Comparison of ENCODE assay signal across 1 cellular context in genomic region chr2:33141476-33141875, GRCh38.
TF ChIP-seq lines count a peak whose summit lies in the region.

No MANE protein-coding gene starts in this region.

TF ChIP-seq in K562, 482 proteins besides CTCF, POLR2A, EP300 and RAD21 (continued from another document and continues in another):
- TF ChIP-seq, protein P1, sequence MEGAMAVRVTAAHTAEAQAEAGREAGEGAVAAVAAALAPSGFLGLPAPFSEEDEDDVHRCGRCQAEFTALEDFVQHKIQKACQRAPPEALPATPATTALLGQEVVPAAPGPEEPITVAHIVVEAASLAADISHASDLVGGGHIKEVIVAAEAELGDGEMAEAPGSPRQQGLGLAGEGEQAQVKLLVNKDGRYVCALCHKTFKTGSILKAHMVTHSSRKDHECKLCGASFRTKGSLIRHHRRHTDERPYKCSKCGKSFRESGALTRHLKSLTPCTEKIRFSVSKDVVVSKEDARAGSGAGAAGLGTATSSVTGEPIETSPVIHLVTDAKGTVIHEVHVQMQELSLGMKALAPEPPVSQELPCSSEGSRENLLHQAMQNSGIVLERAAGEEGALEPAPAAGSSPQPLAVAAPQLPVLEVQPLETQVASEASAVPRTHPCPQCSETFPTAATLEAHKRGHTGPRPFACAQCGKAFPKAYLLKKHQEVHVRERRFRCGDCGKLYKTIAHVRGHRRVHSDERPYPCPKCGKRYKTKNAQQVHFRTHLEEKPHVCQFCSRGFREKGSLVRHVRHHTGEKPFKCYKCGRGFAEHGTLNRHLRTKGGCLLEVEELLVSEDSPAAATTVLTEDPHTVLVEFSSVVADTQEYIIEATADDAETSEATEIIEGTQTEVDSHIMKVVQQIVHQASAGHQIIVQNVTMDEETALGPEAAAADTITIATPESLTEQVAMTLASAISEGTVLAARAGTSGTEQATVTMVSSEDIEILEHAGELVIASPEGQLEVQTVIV (CRISPR knock-in tag; IDR thresholded peaks at IDR 0.05; ENCODE audit: borderline replicate concordance): no peak
- no peak for TF ChIP-seq HMG20B (CRISPR knock-in tag; IDR thresholded peaks at IDR 0.05)
- no peak for TF ChIP-seq THRB (CRISPR knock-in tag; conservative IDR thresholded peaks at IDR 0.05)
- TF ChIP-seq, protein P2, sequence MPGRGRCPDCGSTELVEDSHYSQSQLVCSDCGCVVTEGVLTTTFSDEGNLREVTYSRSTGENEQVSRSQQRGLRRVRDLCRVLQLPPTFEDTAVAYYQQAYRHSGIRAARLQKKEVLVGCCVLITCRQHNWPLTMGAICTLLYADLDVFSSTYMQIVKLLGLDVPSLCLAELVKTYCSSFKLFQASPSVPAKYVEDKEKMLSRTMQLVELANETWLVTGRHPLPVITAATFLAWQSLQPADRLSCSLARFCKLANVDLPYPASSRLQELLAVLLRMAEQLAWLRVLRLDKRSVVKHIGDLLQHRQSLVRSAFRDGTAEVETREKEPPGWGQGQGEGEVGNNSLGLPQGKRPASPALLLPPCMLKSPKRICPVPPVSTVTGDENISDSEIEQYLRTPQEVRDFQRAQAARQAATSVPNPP (IDR thresholded peaks at IDR 0.05; ENCODE audit: borderline replicate concordance, insufficient read depth, insufficient read length): no peak
- TF ChIP-seq JUN (IDR thresholded peaks at IDR 0.05; ENCODE audit: borderline replicate concordance, low read depth, low read length): no peak
- TF ChIP-seq JUN (CRISPR knock-in tag; IDR thresholded peaks at IDR 0.05; ENCODE audit: borderline replicate concordance): no peak
- TF ChIP-seq CSDE1 (IDR thresholded peaks at IDR 0.05): no peak
- TF ChIP-seq CBFB (CRISPR knock-in tag; IDR thresholded peaks at IDR 0.05): no peak
- TF ChIP-seq HBP1 (CRISPR knock-in tag; IDR thresholded peaks at IDR 0.05): no peak
- TF ChIP-seq, protein P3, sequence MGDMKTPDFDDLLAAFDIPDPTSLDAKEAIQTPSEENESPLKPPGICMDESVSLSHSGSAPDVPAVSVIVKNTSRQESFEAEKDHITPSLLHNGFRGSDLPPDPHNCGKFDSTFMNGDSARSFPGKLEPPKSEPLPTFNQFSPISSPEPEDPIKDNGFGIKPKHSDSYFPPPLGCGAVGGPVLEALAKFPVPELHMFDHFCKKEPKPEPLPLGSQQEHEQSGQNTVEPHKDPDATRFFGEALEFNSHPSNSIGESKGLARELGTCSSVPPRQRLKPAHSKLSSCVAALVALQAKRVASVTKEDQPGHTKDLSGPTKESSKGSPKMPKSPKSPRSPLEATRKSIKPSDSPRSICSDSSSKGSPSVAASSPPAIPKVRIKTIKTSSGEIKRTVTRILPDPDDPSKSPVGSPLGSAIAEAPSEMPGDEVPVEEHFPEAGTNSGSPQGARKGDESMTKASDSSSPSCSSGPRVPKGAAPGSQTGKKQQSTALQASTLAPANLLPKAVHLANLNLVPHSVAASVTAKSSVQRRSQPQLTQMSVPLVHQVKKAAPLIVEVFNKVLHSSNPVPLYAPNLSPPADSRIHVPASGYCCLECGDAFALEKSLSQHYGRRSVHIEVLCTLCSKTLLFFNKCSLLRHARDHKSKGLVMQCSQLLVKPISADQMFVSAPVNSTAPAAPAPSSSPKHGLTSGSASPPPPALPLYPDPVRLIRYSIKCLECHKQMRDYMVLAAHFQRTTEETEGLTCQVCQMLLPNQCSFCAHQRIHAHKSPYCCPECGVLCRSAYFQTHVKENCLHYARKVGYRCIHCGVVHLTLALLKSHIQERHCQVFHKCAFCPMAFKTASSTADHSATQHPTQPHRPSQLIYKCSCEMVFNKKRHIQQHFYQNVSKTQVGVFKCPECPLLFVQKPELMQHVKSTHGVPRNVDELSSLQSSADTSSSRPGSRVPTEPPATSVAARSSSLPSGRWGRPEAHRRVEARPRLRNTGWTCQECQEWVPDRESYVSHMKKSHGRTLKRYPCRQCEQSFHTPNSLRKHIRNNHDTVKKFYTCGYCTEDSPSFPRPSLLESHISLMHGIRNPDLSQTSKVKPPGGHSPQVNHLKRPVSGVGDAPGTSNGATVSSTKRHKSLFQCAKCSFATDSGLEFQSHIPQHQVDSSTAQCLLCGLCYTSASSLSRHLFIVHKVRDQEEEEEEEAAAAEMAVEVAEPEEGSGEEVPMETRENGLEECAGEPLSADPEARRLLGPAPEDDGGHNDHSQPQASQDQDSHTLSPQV (IDR thresholded peaks at IDR 0.05): no peak
- no peak for TF ChIP-seq EWSR1 (IDR thresholded peaks at IDR 0.05; ENCODE audit: borderline replicate concordance, low read depth, partially characterized antibody)
- TF ChIP-seq ZNF274 (IDR thresholded peaks at IDR 0.05; ENCODE audit: borderline replicate concordance, low read depth, low read length): no peak
- no peak for TF ChIP-seq CEBPB (tag; IDR thresholded peaks at IDR 0.05)
- no peak for TF ChIP-seq SNAPC5 (CRISPR knock-in tag; IDR thresholded peaks at IDR 0.05)
- TF ChIP-seq, protein P4, sequence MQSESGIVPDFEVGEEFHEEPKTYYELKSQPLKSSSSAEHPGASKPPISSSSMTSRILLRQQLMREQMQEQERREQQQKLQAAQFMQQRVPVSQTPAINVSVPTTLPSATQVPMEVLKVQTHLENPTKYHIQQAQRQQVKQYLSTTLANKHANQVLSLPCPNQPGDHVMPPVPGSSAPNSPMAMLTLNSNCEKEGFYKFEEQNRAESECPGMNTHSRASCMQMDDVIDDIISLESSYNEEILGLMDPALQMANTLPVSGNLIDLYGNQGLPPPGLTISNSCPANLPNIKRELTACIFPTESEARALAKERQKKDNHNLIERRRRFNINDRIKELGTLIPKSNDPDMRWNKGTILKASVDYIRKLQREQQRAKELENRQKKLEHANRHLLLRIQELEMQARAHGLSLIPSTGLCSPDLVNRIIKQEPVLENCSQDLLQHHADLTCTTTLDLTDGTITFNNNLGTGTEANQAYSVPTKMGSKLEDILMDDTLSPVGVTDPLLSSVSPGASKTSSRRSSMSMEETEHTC (IDR thresholded peaks at IDR 0.05): no peak
- TF ChIP-seq ZNF239 (CRISPR knock-in tag; IDR thresholded peaks at IDR 0.05): no peak
- TF ChIP-seq, protein P5, sequence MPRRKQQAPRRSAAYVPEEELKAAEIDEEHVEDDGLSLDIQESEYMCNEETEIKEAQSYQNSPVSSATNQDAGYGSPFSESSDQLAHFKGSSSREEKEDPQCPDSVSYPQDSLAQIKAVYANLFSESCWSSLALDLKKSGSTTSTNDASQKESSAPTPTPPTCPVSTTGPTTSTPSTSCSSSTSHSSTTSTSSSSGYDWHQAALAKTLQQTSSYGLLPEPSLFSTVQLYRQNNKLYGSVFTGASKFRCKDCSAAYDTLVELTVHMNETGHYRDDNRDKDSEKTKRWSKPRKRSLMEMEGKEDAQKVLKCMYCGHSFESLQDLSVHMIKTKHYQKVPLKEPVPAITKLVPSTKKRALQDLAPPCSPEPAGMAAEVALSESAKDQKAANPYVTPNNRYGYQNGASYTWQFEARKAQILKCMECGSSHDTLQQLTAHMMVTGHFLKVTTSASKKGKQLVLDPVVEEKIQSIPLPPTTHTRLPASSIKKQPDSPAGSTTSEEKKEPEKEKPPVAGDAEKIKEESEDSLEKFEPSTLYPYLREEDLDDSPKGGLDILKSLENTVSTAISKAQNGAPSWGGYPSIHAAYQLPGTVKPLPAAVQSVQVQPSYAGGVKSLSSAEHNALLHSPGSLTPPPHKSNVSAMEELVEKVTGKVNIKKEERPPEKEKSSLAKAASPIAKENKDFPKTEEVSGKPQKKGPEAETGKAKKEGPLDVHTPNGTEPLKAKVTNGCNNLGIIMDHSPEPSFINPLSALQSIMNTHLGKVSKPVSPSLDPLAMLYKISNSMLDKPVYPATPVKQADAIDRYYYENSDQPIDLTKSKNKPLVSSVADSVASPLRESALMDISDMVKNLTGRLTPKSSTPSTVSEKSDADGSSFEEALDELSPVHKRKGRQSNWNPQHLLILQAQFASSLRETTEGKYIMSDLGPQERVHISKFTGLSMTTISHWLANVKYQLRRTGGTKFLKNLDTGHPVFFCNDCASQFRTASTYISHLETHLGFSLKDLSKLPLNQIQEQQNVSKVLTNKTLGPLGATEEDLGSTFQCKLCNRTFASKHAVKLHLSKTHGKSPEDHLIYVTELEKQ (CRISPR knock-in tag; IDR thresholded peaks at IDR 0.05): no peak
- no peak for TF ChIP-seq SMARCE1 (IDR thresholded peaks at IDR 0.05)
- TF ChIP-seq, protein P6, sequence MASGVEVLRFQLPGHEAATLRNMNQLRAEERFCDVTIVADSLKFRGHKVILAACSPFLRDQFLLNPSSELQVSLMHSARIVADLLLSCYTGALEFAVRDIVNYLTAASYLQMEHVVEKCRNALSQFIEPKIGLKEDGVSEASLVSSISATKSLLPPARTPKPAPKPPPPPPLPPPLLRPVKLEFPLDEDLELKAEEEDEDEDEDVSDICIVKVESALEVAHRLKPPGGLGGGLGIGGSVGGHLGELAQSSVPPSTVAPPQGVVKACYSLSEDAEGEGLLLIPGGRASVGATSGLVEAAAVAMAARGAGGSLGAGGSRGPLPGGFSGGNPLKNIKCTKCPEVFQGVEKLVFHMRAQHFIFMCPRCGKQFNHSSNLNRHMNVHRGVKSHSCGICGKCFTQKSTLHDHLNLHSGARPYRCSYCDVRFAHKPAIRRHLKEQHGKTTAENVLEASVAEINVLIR (CRISPR knock-in tag; IDR thresholded peaks at IDR 0.05): no peak
- no peak for TF ChIP-seq PURB (CRISPR knock-in tag; IDR thresholded peaks at IDR 0.05; ENCODE audit: low read depth)
- TF ChIP-seq ATF4 (CRISPR knock-in tag; IDR thresholded peaks at IDR 0.05): no peak
- TF ChIP-seq NCOA6 (IDR thresholded peaks at IDR 0.05): no peak
- TF ChIP-seq CHD4 (IDR thresholded peaks at IDR 0.05; ENCODE audit: insufficient read depth, insufficient replicate concordance, low read depth, low read length, poor library complexity, severe bottlenecking): no peak
- TF ChIP-seq, protein P7, sequence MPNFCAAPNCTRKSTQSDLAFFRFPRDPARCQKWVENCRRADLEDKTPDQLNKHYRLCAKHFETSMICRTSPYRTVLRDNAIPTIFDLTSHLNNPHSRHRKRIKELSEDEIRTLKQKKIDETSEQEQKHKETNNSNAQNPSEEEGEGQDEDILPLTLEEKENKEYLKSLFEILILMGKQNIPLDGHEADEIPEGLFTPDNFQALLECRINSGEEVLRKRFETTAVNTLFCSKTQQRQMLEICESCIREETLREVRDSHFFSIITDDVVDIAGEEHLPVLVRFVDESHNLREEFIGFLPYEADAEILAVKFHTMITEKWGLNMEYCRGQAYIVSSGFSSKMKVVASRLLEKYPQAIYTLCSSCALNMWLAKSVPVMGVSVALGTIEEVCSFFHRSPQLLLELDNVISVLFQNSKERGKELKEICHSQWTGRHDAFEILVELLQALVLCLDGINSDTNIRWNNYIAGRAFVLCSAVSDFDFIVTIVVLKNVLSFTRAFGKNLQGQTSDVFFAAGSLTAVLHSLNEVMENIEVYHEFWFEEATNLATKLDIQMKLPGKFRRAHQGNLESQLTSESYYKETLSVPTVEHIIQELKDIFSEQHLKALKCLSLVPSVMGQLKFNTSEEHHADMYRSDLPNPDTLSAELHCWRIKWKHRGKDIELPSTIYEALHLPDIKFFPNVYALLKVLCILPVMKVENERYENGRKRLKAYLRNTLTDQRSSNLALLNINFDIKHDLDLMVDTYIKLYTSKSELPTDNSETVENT (CRISPR knock-in tag; IDR thresholded peaks at IDR 0.05): no peak
- TF ChIP-seq ZNF347 (CRISPR knock-in tag; IDR thresholded peaks at IDR 0.05; ENCODE audit: low read depth): no peak
- TF ChIP-seq SNRNP70 (optimal IDR thresholded peaks at IDR 0.05; ENCODE audit: low read depth, low read length): no peak
- TF ChIP-seq, protein P8, sequence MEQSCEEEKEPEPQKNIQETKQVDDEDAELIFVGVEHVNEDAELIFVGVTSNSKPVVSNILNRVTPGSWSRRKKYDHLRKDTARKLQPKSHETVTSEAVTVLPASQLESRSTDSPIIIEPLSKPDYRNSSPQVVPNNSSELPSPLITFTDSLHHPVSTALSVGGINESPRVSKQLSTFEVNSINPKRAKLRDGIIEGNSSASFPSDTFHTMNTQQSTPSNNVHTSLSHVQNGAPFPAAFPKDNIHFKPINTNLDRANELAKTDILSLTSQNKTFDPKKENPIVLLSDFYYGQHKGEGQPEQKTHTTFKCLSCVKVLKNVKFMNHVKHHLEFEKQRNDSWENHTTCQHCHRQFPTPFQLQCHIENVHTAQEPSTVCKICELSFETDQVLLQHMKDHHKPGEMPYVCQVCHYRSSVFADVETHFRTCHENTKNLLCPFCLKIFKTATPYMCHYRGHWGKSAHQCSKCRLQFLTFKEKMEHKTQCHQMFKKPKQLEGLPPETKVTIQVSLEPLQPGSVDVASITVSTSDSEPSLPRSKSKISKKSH (CRISPR knock-in tag; IDR thresholded peaks at IDR 0.05): no peak
- TF ChIP-seq RCOR1 (IDR thresholded peaks at IDR 0.05; ENCODE audit: borderline replicate concordance in 1 of 2, low read depth in 2 of 2, low read length in 2 of 2): peak in 1 of 2 experiments; percentile 26; a peak in 1 of 4 replicates
- no peak for TF ChIP-seq FOXK1 (CRISPR knock-in tag; IDR thresholded peaks at IDR 0.05; ENCODE audit: borderline replicate concordance)
- TF ChIP-seq, protein P9, sequence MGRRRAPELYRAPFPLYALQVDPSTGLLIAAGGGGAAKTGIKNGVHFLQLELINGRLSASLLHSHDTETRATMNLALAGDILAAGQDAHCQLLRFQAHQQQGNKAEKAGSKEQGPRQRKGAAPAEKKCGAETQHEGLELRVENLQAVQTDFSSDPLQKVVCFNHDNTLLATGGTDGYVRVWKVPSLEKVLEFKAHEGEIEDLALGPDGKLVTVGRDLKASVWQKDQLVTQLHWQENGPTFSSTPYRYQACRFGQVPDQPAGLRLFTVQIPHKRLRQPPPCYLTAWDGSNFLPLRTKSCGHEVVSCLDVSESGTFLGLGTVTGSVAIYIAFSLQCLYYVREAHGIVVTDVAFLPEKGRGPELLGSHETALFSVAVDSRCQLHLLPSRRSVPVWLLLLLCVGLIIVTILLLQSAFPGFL (CRISPR knock-in tag; IDR thresholded peaks at IDR 0.05): no peak
- no peak for TF ChIP-seq CCNT2 (IDR thresholded peaks at IDR 0.05; ENCODE audit: borderline replicate concordance, extremely low read depth, insufficient read length, low read depth, low read length)
